In genomic region chr5:169701910-169702451, GRCh38 we compare ENCODE assay signal across 8 cellular contexts.
DNase-seq lines count a peak whose midpoint lies in the region; ATAC-seq, FAIRE-seq and TF ChIP-seq lines count a peak whose summit lies in the region.

No MANE protein-coding gene starts in this region.

- DNase-seq in Caki2 (ENCODE audit: low read depth) (peak; percentile 57), IMR-90 (peak; percentile 64), K562 (ENCODE audit: extremely low read depth in 1 of 4, low spot score in 3 of 4) (peak in 2 of 4 experiments; percentile 25 to 40), lower lobe of right lung (no peak), esophagus muscularis mucosa (ENCODE audit: extremely low spot score) (no peak)

- BruUV-seq in IMR-90 (replicated peaks; lab: Mats Ljungman, UMichigan) (no TSS peak), K562 (replicated peaks; lab: Mats Ljungman, UMichigan) (no TSS peak)

- peaks cover 22% of the 10 kb centered on the region for H3K9me1 ChIP-seq in IMR-90 (ENCODE audit: insufficient read depth, low read length)
- no peaks in the 10 kb centered on the region for H3K9me1 ChIP-seq in K562 (ENCODE audit: control insufficient read depth, insufficient read depth, low read length)

- 0 out of 2 replicates have a peak overlapping the region, but pooled peaks have one; percentile 11 for H3K56ac ChIP-seq in IMR-90 (ENCODE audit: extremely low read depth, insufficient read depth, low read length)

- TF ChIP-seq EP300 in K562 (IDR thresholded peaks at IDR 0.05; ENCODE audit: low read length), result no peak
- TF ChIP-seq EP300 in esophagus muscularis mucosa (IDR thresholded peaks at IDR 0.05), result no peak

- H3K18ac ChIP-seq in IMR-90 (ENCODE audit: low read depth, low read length), result peak overlapping the region; percentile 36; the same call in 1 of the 2 replicates

- peak overlapping the region; percentile 84 for H2AK5ac ChIP-seq in IMR-90 (ENCODE audit: low read depth, low read length)

- in situ Hi-C loops in Caki2 (cut with HindIII; ENCODE audit: low pct_unique_long_range_greater_than_20kb, low sequenced_read_pairs) (no loop called here), IMR-90 (cut with MboI; ENCODE audit: low sequenced_read_pairs) (loop anchor here (5.0 kb wide), 1 partner anchor 280 kb away; the partner anchor contains the start of gene INSYN2B), K562 (cut with MboI) (loop anchor here (10.0 kb wide), 2 partner anchors 283 to 483 kb away; partner anchors contain the start of gene INSYN2B)

- CTCF ChIA-PET in IMR-90 (lab: Yijun Ruan, JAX), result interaction anchor here (0.7 to 9.1 kb wide), 10 partner anchors 12 to 369 kb away, joined by 3 to 117 read pairs (median 4); partner anchors contain the start of gene INSYN2B
- CTCF ChIA-PET in K562 (lab: Yijun Ruan, JAX; ENCODE audit: low intra/inter-chr PET ratio), result interaction anchor here (1.2 to 1.5 kb wide), 2 partner anchors 279 to 369 kb away, joined by 4 to 5 read pairs; no protein-coding TSS in a partner anchor

- H2BK20ac ChIP-seq in IMR-90 (ENCODE audit: low read depth, low read length), result peak overlapping the region; percentile 78

- H3K4ac ChIP-seq in IMR-90 (ENCODE audit: low read depth, low read length), result peak overlapping the region; percentile 82

- H3K9me3 ChIP-seq in IMR-90 (ENCODE audit: control insufficient read depth, insufficient read depth, low read length) (no peaks in the 10 kb centered on the region), K562 (replicated peaks; ENCODE audit: control insufficient read depth, insufficient read depth, low read depth, low read length) (no peaks in the 10 kb centered on the region), lower lobe of right lung (no peaks in the 10 kb centered on the region), esophagus muscularis mucosa (no peaks in the 10 kb centered on the region)

- H3K4me3 ChIP-seq in IMR-90 (ENCODE audit: insufficient read depth, low read depth, low read length) (no peak overlapping the region), K562 (no peak overlapping the region), lower lobe of right lung (no peak overlapping the region), esophagus muscularis mucosa (no peak overlapping the region)

- peak; percentile 79 for FAIRE-seq in K562 (lab: Jason Lieb, UNC)

- H2BK5ac ChIP-seq in IMR-90 (ENCODE audit: low read depth, low read length, poor library complexity, severe bottlenecking), result peak overlapping the region; percentile 21

- peak overlapping the region; percentile 69 to 86; a peak in 3 of 4 replicates for H4K8ac ChIP-seq in IMR-90 (ENCODE audit: low read depth in 2 of 2, low read length in 2 of 2)

- H2BK15ac ChIP-seq in IMR-90 (ENCODE audit: low read depth, low read length), result peak overlapping the region; percentile 86

- dilution Hi-C loops in IMR-90 (cut with HindIII; ENCODE audit: low sequenced_read_pairs, unreplicated experiment), result no loop called here

- peak overlapping the region; percentile 73 for H2AFZ ChIP-seq in IMR-90 (replicated peaks; ENCODE audit: low read length, poor library complexity)
- peak overlapping the region; percentile 15; the same call in 1 of the 2 replicates for H2AFZ ChIP-seq in K562 (ENCODE audit: low read depth, low read length)

- no CpG with 5 or more reads among the region's 8 CpGs for WGBS in IMR-90 (ENCODE audit: extremely low coverage in 2 of 2, insufficient read length in 1 of 2), 2 experiments
- WGBS in K562 (ENCODE audit: insufficient coverage, low coverage, missing lambda C conversion rate), result 42% methylated on average over 8 of the region's 8 CpGs
- 52% methylated on average over 8 of the region's 8 CpGs for WGBS in esophagus muscularis mucosa

- TF ChIP-seq CTCF in IMR-90 (conservative IDR thresholded peaks at IDR 0.05; ENCODE audit: low read depth, low read length), result peak; percentile 80
- TF ChIP-seq CTCF in K562 (IDR thresholded peaks at IDR 0.05 in 2 of 3, conservative IDR thresholded peaks at IDR 0.05 in 1 of 3; ENCODE audit: insufficient read depth in 2 of 3, low read depth in 1 of 3, low read length in 3 of 3), result peak; percentile 47 to 74 (median 57); a peak in 5 of 6 replicates
- TF ChIP-seq CTCF in lower lobe of right lung (IDR thresholded peaks at IDR 0.05), result peak; percentile 18
- TF ChIP-seq CTCF in esophagus muscularis mucosa (IDR thresholded peaks at IDR 0.05), result peak in 1 of 3 experiments; percentile 10

- peak overlapping the region; percentile 79 for H2BK120ac ChIP-seq in IMR-90 (ENCODE audit: low read depth, low read length)

- peaks cover 0 to 12% of the 10 kb centered on the region in 2 experiments; a peak in 1 of 4 replicates for H3K79me1 ChIP-seq in IMR-90 (ENCODE audit: low read depth in 1 of 2, low read length in 2 of 2)

- ATAC-seq in IMR-90 (ENCODE audit: low read depth) (peak; percentile 72), K562 (peak; percentile 76), lower lobe of right lung (no peak), HG02938 (IDR thresholded peaks at IDR 0.05; ENCODE audit: unreplicated experiment) (no peak), HG03378 (IDR thresholded peaks at IDR 0.05; ENCODE audit: unreplicated experiment) (no peak), GM21447 (IDR thresholded peaks at IDR 0.05; ENCODE audit: unreplicated experiment) (no peak)

- TF ChIP-seq RAD21 in IMR-90 (IDR thresholded peaks at IDR 0.05; ENCODE audit: low read length) (peak; percentile 78), K562 (CRISPR knock-in tag; conservative IDR thresholded peaks at IDR 0.05 in 1 of 2, IDR thresholded peaks at IDR 0.05 in 1 of 2) (peak; percentile 55 to 84)

- H3K23ac ChIP-seq in IMR-90 (ENCODE audit: low read depth, low read length), result peak overlapping the region; percentile 40

- TF ChIP-seq POLR2A in IMR-90 (IDR thresholded peaks at IDR 0.05; ENCODE audit: low read depth, low read length) (no peak), K562 (conservative IDR thresholded peaks at IDR 0.05) (no peak), esophagus muscularis mucosa (IDR thresholded peaks at IDR 0.05; ENCODE audit: low read depth) (no peak)

- H4K91ac ChIP-seq in IMR-90 (ENCODE audit: insufficient read depth, low read depth, low read length), result peak overlapping the region; percentile 83

- H3K27ac ChIP-seq in IMR-90 (ENCODE audit: insufficient read depth, low read length) (no peak overlapping the region), K562 (ENCODE audit: extremely low read depth, low read depth, low read length) (no peak overlapping the region), lower lobe of right lung (no peak overlapping the region), esophagus muscularis mucosa (replicated peaks in 1 of 4) (no peak overlapping the region)

- H3K79me2 ChIP-seq in K562 (ENCODE audit: control insufficient read depth, insufficient read depth, low read length), result no peaks in the 10 kb centered on the region

- H3K27me3 ChIP-seq in IMR-90 (ENCODE audit: control insufficient read depth, insufficient read depth, low read length) (no peaks in the 10 kb centered on the region), K562 (ENCODE audit: control insufficient read depth in 2 of 2, insufficient read depth in 2 of 2, low read length in 2 of 2) (no peaks in the 10 kb centered on the region), lower lobe of right lung (ENCODE audit: low read depth) (no peaks in the 10 kb centered on the region), esophagus muscularis mucosa (no peaks in the 10 kb centered on the region)

- peak overlapping the region; percentile 70 for H3K14ac ChIP-seq in IMR-90 (replicated peaks; ENCODE audit: low read depth, low read length)

- intact Hi-C loops in IMR-90 (cut with micrococcal nuclease) (loop anchor here (1.0 to 10.0 kb wide), 4 partner anchors 101 to 717 kb away; partner anchors contain the start of gene INSYN2B), K562 (cut with micrococcal nuclease) (loop anchor here (1.0 to 5.0 kb wide), 5 partner anchors 44 to 480 kb away; partner anchors contain the start of gene INSYN2B), lower lobe of right lung (cut with DNase I) (no loop called here), esophagus muscularis mucosa (cut with DNase I) (no loop called here)

- H4K5ac ChIP-seq in IMR-90 (ENCODE audit: low read depth, low read length), result no peak overlapping the region

- peak overlapping the region; percentile 30 for H2AK9ac ChIP-seq in IMR-90 (replicated peaks; ENCODE audit: low read depth, low read length, poor library complexity)

- peaks cover 24% of the 10 kb centered on the region for H3K4me1 ChIP-seq in IMR-90 (ENCODE audit: control insufficient read depth, insufficient read depth, low read length)
- peaks cover 0 to 10% of the 10 kb centered on the region in 2 experiments; a peak in 2 of 5 replicates for H3K4me1 ChIP-seq in K562 (replicated peaks in 1 of 2; ENCODE audit: control insufficient read depth in 2 of 2, insufficient read depth in 2 of 2, low read length in 2 of 2)
- no peaks in the 10 kb centered on the region for H3K4me1 ChIP-seq in lower lobe of right lung
- no peaks in the 10 kb centered on the region for H3K4me1 ChIP-seq in esophagus muscularis mucosa

- POLR2A ChIA-PET in IMR-90 (lab: Charles Lee; ENCODE audit: unreplicated experiment), result no interaction called here
- POLR2A ChIA-PET in K562 (lab: Yijun Ruan, JAX), result interaction anchor here (0.6 to 2.4 kb wide), 3 partner anchors 279 to 1685 kb away, joined by 3 to 6 read pairs (median 4); partner anchors contain the start of gene INSYN2B

- H4K20me1 ChIP-seq in IMR-90 (ENCODE audit: insufficient read depth, low read length) (no peaks in the 10 kb centered on the region), K562 (replicated peaks; ENCODE audit: control insufficient read depth, insufficient read depth, low read length) (no peaks in the 10 kb centered on the region)

- H3K4me2 ChIP-seq in IMR-90 (ENCODE audit: low read depth, low read length) (no peak overlapping the region), K562 (ENCODE audit: insufficient read depth, low read length) (no peak overlapping the region)

- H3K9ac ChIP-seq in IMR-90 (ENCODE audit: low read depth, low read length) (0 out of 2 replicates have a peak overlapping the region, but pooled peaks have one; percentile 9), K562 (ENCODE audit: insufficient read depth in 1 of 2, low read depth in 2 of 2, low read length in 2 of 2) (no peak overlapping the region)

- no peaks in the 10 kb centered on the region for H3K36me3 ChIP-seq in IMR-90 (ENCODE audit: control insufficient read depth, insufficient read depth, low read length)
- H3K36me3 ChIP-seq in K562 (ENCODE audit: control insufficient read depth, insufficient read depth, low read length), result peaks cover 5% of the 10 kb centered on the region; the same call in 1 of the 3 replicates
- peaks cover 49% of the 10 kb centered on the region for H3K36me3 ChIP-seq in lower lobe of right lung
- H3K36me3 ChIP-seq in esophagus muscularis mucosa, result no peaks in the 10 kb centered on the region

TF ChIP-seq in IMR-90, 13 proteins besides CTCF, POLR2A, EP300 and RAD21:
- no peak for TF ChIP-seq BHLHE40 (IDR thresholded peaks at IDR 0.05; ENCODE audit: low read depth, low read length)
- peak; percentile 68 for TF ChIP-seq SMC3 (IDR thresholded peaks at IDR 0.05; ENCODE audit: low read depth, low read length)

TF ChIP-seq in K562, 482 proteins besides CTCF, POLR2A, EP300 and RAD21:
- TF ChIP-seq SPI1 (IDR thresholded peaks at IDR 0.05; ENCODE audit: borderline replicate concordance, low read depth, low read length) (peak; percentile 62; the same call in 1 of the 2 replicates), CCNT2 (IDR thresholded peaks at IDR 0.05; ENCODE audit: borderline replicate concordance, extremely low read depth, insufficient read length, low read depth, low read length) (no peak), SMC3 (conservative IDR thresholded peaks at IDR 0.05; ENCODE audit: insufficient read depth, low read depth, low read length) (peak; percentile 56)

Comparison
In these comparisons a context has a peak if more than half of its experiments do, and no peak if none do; other contexts are left out.
1. DNase-seq: peak in Caki2 (single experiment) and IMR-90 (single experiment); none in lower lobe of right lung (single experiment) and esophagus muscularis mucosa (single experiment).
2. ATAC-seq: peak in IMR-90 (single experiment) and K562 (single experiment); none in lower lobe of right lung (0 of 2), HG02938 (single experiment), HG03378 (single experiment) and GM21447 (single experiment).
3. intact Hi-C loops: an anchor here in IMR-90 (1.0 to 10.0 kb wide) and K562 (1.0 to 5.0 kb wide); none called in lower lobe of right lung and esophagus muscularis mucosa.